Comparison of ENCODE assay signal across 17 cellular contexts in genomic region chr6:157430834-157431233, GRCh38. TPM values are rescaled to one million over a fixed set of nuclear protein-coding genes. Genes with fewer than 3 reads are reported as not detected.
DNase-seq lines count a peak whose midpoint lies in the region; TF ChIP-seq lines count a peak whose summit lies in the region.
"Had no signal": no experiment of that assay in that cellular context is flagged by ENCODE, and none has a peak within 500 bp of the region (broad histone marks: within the 10 kb centered on the region; RNA-seq: fewer than 3 reads in every experiment).

No MANE protein-coding gene starts in this region.

- no peaks in the 10 kb centered on the region for H3K27me3 ChIP-seq in left ventricle myocardium inferior (ENCODE audit: low read depth)
- H3K27me3 ChIP-seq: testis had no signal

- no peaks in the 10 kb centered on the region for H3K36me3 Mint-ChIP-seq in activated naive CD4-positive, alpha-beta T cell treated with anti-CD3 and anti-CD28 coated beads for 36 hours (ENCODE audit: low read depth)

- peak; percentile 25 for DNase-seq in activated naive CD4-positive, alpha-beta T cell treated with anti-CD3 and anti-CD28 coated beads for 36 hours
- no peak for DNase-seq in activated naive CD4-positive, alpha-beta T cell treated with Interleukin-2 at 50 U/mL for 16 hours
- DNase-seq in NCI-H1694 (lab: John Stamatoyannopoulos, UW) = peak; percentile 46
- DNase-seq in left ventricle myocardium inferior = no peak
- no peak for DNase-seq in retina
- no peak for DNase-seq in NCI-H69 (lab: John Stamatoyannopoulos, UW)
- no peak for DNase-seq in NK-92 treated with Interleukin-12 subunit alpha and Interleukin-12 subunit beta, amount 100 ng/mL, for 24 hours (lab: John Stamatoyannopoulos, UW)
- DNase-seq: activated CD4-positive, CD25-positive, alpha-beta regulatory T cell; activated T-cell treated with anti-CD3 and anti-CD28 coated beads for 4 hours; kidney glomerular epithelial cell; MM.1S; NCI-H2029 treated with DMSO at 0.1 percent for 48 hours; stimulated activated CD4-positive, alpha-beta T cell treated with anti-CD3 and anti-CD28 coated beads, Interleukin-15, amount 100 ng/mL, for 24 hours; testis had no signal

- TF ChIP-seq CTCF in left ventricle myocardium inferior (IDR thresholded peaks at IDR 0.05; ENCODE audit: borderline replicate concordance) = no peak

- no peak overlapping the region for H3K4me3 ChIP-seq in left ventricle myocardium inferior
- H3K4me3 ChIP-seq: coronary artery, testis had no signal

- peaks cover 88% of the 10 kb centered on the region for H3K4me1 ChIP-seq in left ventricle myocardium inferior

- H3K4me3 Mint-ChIP-seq in activated naive CD4-positive, alpha-beta T cell treated with anti-CD3 and anti-CD28 coated beads for 36 hours = no peak overlapping the region
- H3K4me3 Mint-ChIP-seq: T-helper 1 cell treated with Interleukin-12 subunit alpha and Interleukin-12 subunit beta and Interleukin-4 antibody, amounts not matched to agents 30 μg/mL and 1 μg/mL, for 36 hours had no signal

- no peaks in the 10 kb centered on the region for H3K27me3 Mint-ChIP-seq in activated naive CD4-positive, alpha-beta T cell treated with anti-CD3 and anti-CD28 coated beads for 36 hours (ENCODE audit: low read depth)

- no peaks in the 10 kb centered on the region for H3K9me3 ChIP-seq in left ventricle myocardium inferior (replicated peaks)
- H3K9me3 ChIP-seq: testis had no signal

- peak overlapping the region; percentile 85 for H3K27ac ChIP-seq in left ventricle myocardium inferior (replicated peaks)
- H3K27ac ChIP-seq in temporal lobe (ENCODE audit: low read depth, low read length) = peak overlapping the region; percentile 7
- H3K27ac ChIP-seq: coronary artery, testis had no signal

- CTCF ChIA-PET in activated naive CD4-positive, alpha-beta T cell treated with anti-CD3 and anti-CD28 coated beads for 36 hours (lab: Charles Lee) = interaction anchor here (0.6 kb wide), 1 partner anchor 25 kb away, joined by 3 read pairs; no protein-coding TSS in a partner anchor

- no peaks in the 10 kb centered on the region for H3K36me3 ChIP-seq in left ventricle myocardium inferior

- intact Hi-C loops in activated naive CD4-positive, alpha-beta T cell treated with anti-CD3 and anti-CD28 coated beads for 36 hours (cut with micrococcal nuclease) = no loop called here
- intact Hi-C loops in left ventricle myocardium inferior (cut with micrococcal nuclease) = no loop called here

- H3K27ac Mint-ChIP-seq in activated naive CD4-positive, alpha-beta T cell treated with anti-CD3 and anti-CD28 coated beads for 36 hours = peak overlapping the region; percentile 21
- H3K27ac Mint-ChIP-seq: T-helper 1 cell treated with Interleukin-12 subunit alpha and Interleukin-12 subunit beta and Interleukin-4 antibody, amounts not matched to agents 30 μg/mL and 1 μg/mL, for 36 hours had no signal

- peaks cover 43% of the 10 kb centered on the region for H3K4me1 Mint-ChIP-seq in activated naive CD4-positive, alpha-beta T cell treated with anti-CD3 and anti-CD28 coated beads for 36 hours (ENCODE audit: low read depth)

- H3K9me3 Mint-ChIP-seq in activated naive CD4-positive, alpha-beta T cell treated with anti-CD3 and anti-CD28 coated beads for 36 hours = no peaks in the 10 kb centered on the region
- H3K9me3 Mint-ChIP-seq: T-helper 1 cell treated with Interleukin-12 subunit alpha and Interleukin-12 subunit beta and Interleukin-4 antibody, amounts not matched to agents 30 μg/mL and 1 μg/mL, for 36 hours had no signal

RNA-seq across cellular contexts. Expression of gene ZDHHC14, which starts 49.8 kb away (rescaled TPM):
- 1 to 10 TPM; 1.1 to 1.2 TPM for total RNA-seq in activated naive CD4-positive, alpha-beta T cell treated with anti-CD3 and anti-CD28 coated beads for 36 hours
- total RNA-seq in left ventricle myocardium inferior (10.0 TPM), temporal lobe (7.1 TPM)

Comparison
In these comparisons a context has a peak if more than half of its experiments do, and no peak if none do; other contexts are left out.
1. DNase-seq: peak in activated naive CD4-positive, alpha-beta T cell treated with anti-CD3 and anti-CD28 coated beads for 36 hours (single experiment) and NCI-H1694 (single experiment); none in activated naive CD4-positive, alpha-beta T cell treated with Interleukin-2 at 50 U/mL for 16 hours (single experiment), left ventricle myocardium inferior (single experiment), retina (single experiment), NCI-H69 (single experiment) and NK-92 treated with Interleukin-12 subunit alpha and Interleukin-12 subunit beta, amount 100 ng/mL, for 24 hours (single experiment).